ENCODE assay signal across 8 cellular contexts in the genomic region with DNA sequence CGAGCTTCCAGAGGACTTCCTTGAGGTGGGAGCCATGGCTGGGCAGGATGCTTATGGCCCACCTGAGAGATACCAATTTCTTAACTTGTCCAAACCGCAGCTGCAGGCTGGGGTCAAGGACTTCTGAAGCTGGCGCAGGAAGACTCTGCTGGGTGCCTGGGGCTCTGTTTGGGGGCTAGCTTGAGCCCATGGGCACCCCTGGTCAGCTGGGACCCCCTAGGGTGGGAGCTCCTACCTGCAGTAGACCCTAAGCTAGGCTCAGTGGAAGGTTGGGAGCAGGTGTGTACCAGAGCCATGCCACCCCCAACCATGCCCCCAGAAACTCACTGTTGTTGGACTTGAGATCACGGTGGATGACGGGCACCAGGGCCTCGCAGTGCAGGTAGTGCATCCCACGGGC. TPM values are rescaled to one million over a fixed set of nuclear protein-coding genes. Genes with fewer than 3 reads are reported as not detected.
DNase-seq lines count a peak whose midpoint lies in the region; ATAC-seq, FAIRE-seq and TF ChIP-seq lines count a peak whose summit lies in the region.

No MANE protein-coding gene starts in this region.

- H3K36me3 ChIP-seq in skeletal muscle tissue (ENCODE audit: control insufficient read depth in 3 of 3, insufficient read depth in 3 of 3, low read length in 3 of 3): peaks cover 7 to 26% (median 13%) of the 10 kb centered on the region in 3 donors

- H3K4me1 ChIP-seq in skeletal muscle tissue (ENCODE audit: control insufficient read depth in 3 of 3, insufficient read depth in 3 of 3, low read length in 3 of 3): peaks cover 63 to 69% (median 67%) of the 10 kb centered on the region in 3 donors

- TF ChIP-seq POLR2A in GM12892 (IDR thresholded peaks at IDR 0.05; ENCODE audit: low read depth, low read length): no peak

- TF ChIP-seq CTCF in WI38 (IDR thresholded peaks at IDR 0.05; ENCODE audit: low read depth, low read length): no peak
- no peak for TF ChIP-seq CTCF in fibroblast of villous mesenchyme (IDR thresholded peaks at IDR 0.05; ENCODE audit: insufficient read depth, low read depth, low read length)

- POLR2A ChIA-PET in HEK293T (lab: Yijun Ruan, JAX): interaction anchor here (0.8 to 1.5 kb wide), 5 partner anchors 8 to 134 kb away, joined by 3 to 5 read pairs (median 3); partner anchors contain the start of genes EHBP1L1, KCNK7 and ZNRD2

- peak overlapping the region; percentile 26 for H3K27ac ChIP-seq in skeletal muscle tissue (ENCODE audit: low read depth, low read length)

- FAIRE-seq in GM12892 (lab: Jason Lieb, UNC): peak; percentile 67

- CTCF ChIA-PET in HEK293T (lab: Yijun Ruan, JAX): interaction anchor here (0.8 kb wide), 1 partner anchor 19 kb away, joined by 3 read pairs; no protein-coding TSS in a partner anchor

- H3K9ac ChIP-seq in skeletal muscle tissue (ENCODE audit: low read depth in 1 of 3, low read length in 3 of 3): peak overlapping the region; percentile 70 to 91 (median 91)

- peak overlapping the region; percentile 77 for H3K4me3 ChIP-seq in WI38 (ENCODE audit: low read depth, low read length)
- H3K4me3 ChIP-seq in fibroblast of villous mesenchyme (ENCODE audit: low read depth, low read length): peak overlapping the region; percentile 89
- peak overlapping the region; percentile 90 to 98 (median 95) for H3K4me3 ChIP-seq in skeletal muscle tissue (ENCODE audit: low read length in 3 of 3)

- DNase-seq in GM12892 (ENCODE audit: insufficient read length) (no peak), fibroblast of villous mesenchyme (ENCODE audit: low read depth) (no peak), germinal center (ENCODE audit: low spot score) (no peak), HEK293T (ENCODE audit: extremely low spot score) (no peak)

- no peaks in the 10 kb centered on the region for H3K9me3 ChIP-seq in skeletal muscle tissue (ENCODE audit: control insufficient read depth in 3 of 3, low read length in 3 of 3)

- no peak for ATAC-seq in HG02678 (IDR thresholded peaks at IDR 0.05; ENCODE audit: unreplicated experiment)
- ATAC-seq in GM21360 (IDR thresholded peaks at IDR 0.05; ENCODE audit: unreplicated experiment): no peak

- no peaks in the 10 kb centered on the region for H3K27me3 ChIP-seq in skeletal muscle tissue (ENCODE audit: control insufficient read depth in 3 of 3, insufficient read depth in 3 of 3, low read length in 3 of 3)

TF ChIP-seq in HEK293T, 16 proteins besides CTCF, POLR2A, EP300 and RAD21:
- TF ChIP-seq, protein P1, sequence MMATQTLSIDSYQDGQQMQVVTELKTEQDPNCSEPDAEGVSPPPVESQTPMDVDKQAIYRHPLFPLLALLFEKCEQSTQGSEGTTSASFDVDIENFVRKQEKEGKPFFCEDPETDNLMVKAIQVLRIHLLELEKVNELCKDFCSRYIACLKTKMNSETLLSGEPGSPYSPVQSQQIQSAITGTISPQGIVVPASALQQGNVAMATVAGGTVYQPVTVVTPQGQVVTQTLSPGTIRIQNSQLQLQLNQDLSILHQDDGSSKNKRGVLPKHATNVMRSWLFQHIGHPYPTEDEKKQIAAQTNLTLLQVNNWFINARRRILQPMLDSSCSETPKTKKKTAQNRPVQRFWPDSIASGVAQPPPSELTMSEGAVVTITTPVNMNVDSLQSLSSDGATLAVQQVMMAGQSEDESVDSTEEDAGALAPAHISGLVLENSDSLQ (IDR thresholded peaks at IDR 0.05): no peak
- TF ChIP-seq HDGF (IDR thresholded peaks at IDR 0.05; ENCODE audit: borderline replicate concordance): no peak
- no peak for TF ChIP-seq SP1 (IDR thresholded peaks at IDR 0.05)
- no peak for TF ChIP-seq L3MBTL2 (conservative IDR thresholded peaks at IDR 0.05)
- TF ChIP-seq FOXA1 (IDR thresholded peaks at IDR 0.05): no peak
- TF ChIP-seq ARNT (IDR thresholded peaks at IDR 0.05): no peak
- TF ChIP-seq BHLHE40 (IDR thresholded peaks at IDR 0.05; ENCODE audit: borderline replicate concordance): no peak
- TF ChIP-seq ZNF384 (IDR thresholded peaks at IDR 0.05): no peak
- no peak for TF ChIP-seq TARDBP (IDR thresholded peaks at IDR 0.05)
- TF ChIP-seq SUZ12 (IDR thresholded peaks at IDR 0.05): no peak

RNA-seq across cellular contexts. Expression of gene MAP3K11, which starts 1.3 kb away (rescaled TPM):
- polyA plus RNA-seq in GM12892 (2012; ENCODE audit: missing spikeins): 15.2 TPM
- total RNA-seq in fibroblast of villous mesenchyme: 28.9 and 29.3 TPM in 2 replicates
- 23.0 TPM for total RNA-seq in skeletal muscle tissue

RNA-seq across cellular contexts. Expression of gene PCNX3, which starts 2.9 kb away (rescaled TPM):
- polyA plus RNA-seq in GM12892 (2012; ENCODE audit: missing spikeins): 7.8 TPM
- 32.4 and 33.5 TPM in 2 replicates for total RNA-seq in fibroblast of villous mesenchyme
- total RNA-seq in skeletal muscle tissue: 4.7 TPM

RNA-seq across cellular contexts. Expression of gene KCNK7, which starts 17.1 kb away (rescaled TPM):
- not detected for polyA plus RNA-seq in GM12892 (2012; ENCODE audit: missing spikeins)
- total RNA-seq in fibroblast of villous mesenchyme (under 0.01 TPM in 1 of 2 replicates, not detected in the other), skeletal muscle tissue (not detected)

RNA-seq across cellular contexts. Expression of gene SIPA1, which starts 25.2 kb away (rescaled TPM):
- 26.0 TPM for polyA plus RNA-seq in GM12892 (2012; ENCODE audit: missing spikeins)
- total RNA-seq in fibroblast of villous mesenchyme: 34.5 and 34.8 TPM in 2 replicates
- 15.7 TPM for total RNA-seq in skeletal muscle tissue

RNA-seq across cellular contexts. Expression of gene EHBP1L1, which starts 36.8 kb away (rescaled TPM):
- polyA plus RNA-seq in GM12892 (2012; ENCODE audit: missing spikeins): 36.8 TPM
- 33.7 and 47.7 TPM in 2 replicates for total RNA-seq in fibroblast of villous mesenchyme
- total RNA-seq in skeletal muscle tissue: 157 TPM
